31 cellular contexts compared by ENCODE assay signal in the genomic region with DNA sequence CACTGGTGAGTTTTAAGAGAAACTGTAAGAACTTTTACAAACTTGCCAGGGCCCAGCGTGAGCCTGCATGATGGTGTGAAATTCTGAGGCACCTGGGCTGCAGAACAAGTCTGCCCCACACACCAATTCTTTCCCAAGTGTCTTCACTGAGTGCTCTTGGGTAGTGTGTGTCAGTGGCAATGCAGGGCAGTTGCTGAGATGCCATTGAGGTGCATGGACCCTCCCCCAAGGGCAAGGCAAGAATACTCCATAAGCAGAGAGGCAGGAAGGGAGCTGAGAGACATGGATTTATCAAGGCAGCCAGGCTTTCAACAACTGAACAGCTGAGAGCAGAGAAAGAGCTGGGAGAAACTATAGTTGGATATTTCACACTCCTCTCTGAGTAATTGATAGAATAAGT.
"Had no signal": no experiment of that assay in that cellular context is flagged by ENCODE, and none has a peak within 500 bp of the region (broad histone marks: within the 10 kb centered on the region; RNA-seq: fewer than 3 reads in every experiment).

No MANE protein-coding gene starts in this region.

- H3K4me1 Mint-ChIP-seq: activated CD4-positive, alpha-beta T cell treated with anti-CD3 and anti-CD28 coated beads, Interleukin-2, amount 10 ng/mL, durations not matched to agents 7 days and 5 days; activated naive CD4-positive, alpha-beta T cell treated with anti-CD3 and anti-CD28 coated beads, Interleukin-2, amount 50 U/mL, for 24 hours; activated naive CD8-positive, alpha-beta T cell treated with anti-CD3 and anti-CD28 coated beads for 36 hours; activated naive CD8-positive, alpha-beta T cell treated with anti-CD3 and anti-CD28 coated beads, Interleukin-2, amount 50 U/mL, for 24 hours; activated T-helper 17 cell treated with anti-CD3 and anti-CD28 coated beads, Interleukin-2, amount 50 U/mL, for 72 hours; central memory CD8-positive, alpha-beta T cell had no signal

- H3K27ac Mint-ChIP-seq: activated CD4-positive, alpha-beta T cell treated with anti-CD3 and anti-CD28 coated beads, Interleukin-2, amount 10 ng/mL, durations not matched to agents 7 days and 5 days; activated CD8-positive, alpha-beta T cell treated with anti-CD3 and anti-CD28 coated beads for 36 hours; activated naive CD4-positive, alpha-beta T cell treated with anti-CD3 and anti-CD28 coated beads, Interleukin-2, amount 50 U/mL, for 24 hours; activated naive CD8-positive, alpha-beta T cell treated with anti-CD3 and anti-CD28 coated beads for 36 hours; activated naive CD8-positive, alpha-beta T cell treated with anti-CD3 and anti-CD28 coated beads, Interleukin-2, amount 50 U/mL, for 24 hours; activated T-helper 17 cell treated with anti-CD3 and anti-CD28 coated beads, Interleukin-2, amount 50 U/mL, for 72 hours; brain; dendritic cell treated with granulocyte-macrophage colony-stimulating factor and Interleukin-4, amounts not matched to agents 40 ng/mL and 50 ng/mL, for 4 days had no signal

- ATAC-seq: activated CD8-positive, alpha-beta T cell treated with anti-CD3 and anti-CD28 coated beads for 36 hours; activated naive CD8-positive, alpha-beta T cell treated with anti-CD3 and anti-CD28 coated beads, Interleukin-2, amount 50 U/mL, for 24 hours; activated T-cell treated with anti-CD3 and anti-CD28 coated beads, Interleukin-2, amount 50 U/mL, for 4 hours; activated T-helper 17 cell treated with anti-CD3 and anti-CD28 coated beads, Interleukin-2, amount 50 U/mL, for 72 hours; foreskin keratinocyte; gastrocnemius medialis; heart left ventricle had no signal

- H3K27me3 Mint-ChIP-seq: activated naive CD4-positive, alpha-beta T cell treated with anti-CD3 and anti-CD28 coated beads, Interleukin-2, amount 50 U/mL, for 24 hours; activated naive CD8-positive, alpha-beta T cell treated with anti-CD3 and anti-CD28 coated beads, Interleukin-2, amount 50 U/mL, for 24 hours; central memory CD8-positive, alpha-beta T cell; dendritic cell treated with granulocyte-macrophage colony-stimulating factor and Interleukin-4, amounts not matched to agents 40 ng/mL and 50 ng/mL, for 4 days had no signal

- H3K4me1 ChIP-seq: adrenal gland, ascending aorta, breast epithelium, esophagus muscularis mucosa, foreskin keratinocyte, gastrocnemius medialis, heart left ventricle had no signal

- H3K36me3 ChIP-seq: adrenal gland, ascending aorta, breast epithelium, esophagus muscularis mucosa, gastrocnemius medialis, heart left ventricle had no signal

- H3K9me3 ChIP-seq: adrenal gland, ascending aorta, breast epithelium, esophagus muscularis mucosa, gastrocnemius medialis, heart left ventricle had no signal

- H3K9me3 Mint-ChIP-seq: activated CD4-positive, alpha-beta T cell treated with anti-CD3 and anti-CD28 coated beads, Interleukin-2, amount 10 ng/mL, durations not matched to agents 7 days and 5 days; activated CD8-positive, alpha-beta T cell treated with anti-CD3 and anti-CD28 coated beads for 36 hours; activated naive CD4-positive, alpha-beta T cell treated with anti-CD3 and anti-CD28 coated beads, Interleukin-2, amount 50 U/mL, for 24 hours; activated naive CD8-positive, alpha-beta T cell treated with anti-CD3 and anti-CD28 coated beads for 36 hours; activated naive CD8-positive, alpha-beta T cell treated with anti-CD3 and anti-CD28 coated beads, Interleukin-2, amount 50 U/mL, for 24 hours; activated T-cell treated with anti-CD3 and anti-CD28 coated beads, Interleukin-2, amount 50 U/mL, for 4 hours; activated T-helper 17 cell treated with anti-CD3 and anti-CD28 coated beads, Interleukin-2, amount 50 U/mL, for 72 hours; brain; central memory CD8-positive, alpha-beta T cell; dendritic cell treated with granulocyte-macrophage colony-stimulating factor and Interleukin-4, amounts not matched to agents 40 ng/mL and 50 ng/mL, for 4 days had no signal

- H3K4me3 Mint-ChIP-seq: activated CD4-positive, alpha-beta T cell treated with anti-CD3 and anti-CD28 coated beads, Interleukin-2, amount 10 ng/mL, durations not matched to agents 7 days and 5 days; activated CD8-positive, alpha-beta T cell treated with anti-CD3 and anti-CD28 coated beads for 36 hours; activated naive CD4-positive, alpha-beta T cell treated with anti-CD3 and anti-CD28 coated beads, Interleukin-2, amount 50 U/mL, for 24 hours; activated naive CD8-positive, alpha-beta T cell treated with anti-CD3 and anti-CD28 coated beads for 36 hours; activated naive CD8-positive, alpha-beta T cell treated with anti-CD3 and anti-CD28 coated beads, Interleukin-2, amount 50 U/mL, for 24 hours; activated T-cell treated with anti-CD3 and anti-CD28 coated beads, Interleukin-2, amount 50 U/mL, for 4 hours; activated T-helper 17 cell treated with anti-CD3 and anti-CD28 coated beads, Interleukin-2, amount 50 U/mL, for 72 hours; brain; central memory CD8-positive, alpha-beta T cell; dendritic cell treated with granulocyte-macrophage colony-stimulating factor and Interleukin-4, amounts not matched to agents 40 ng/mL and 50 ng/mL, for 4 days had no signal

- H3K27me3 ChIP-seq: adrenal gland, ascending aorta, breast epithelium, dorsolateral prefrontal cortex, esophagus muscularis mucosa, foreskin keratinocyte, gastrocnemius medialis, heart left ventricle had no signal

- H3K27ac ChIP-seq: adrenal gland, ascending aorta, breast epithelium, coronary artery, dorsolateral prefrontal cortex, esophagus muscularis mucosa, foreskin keratinocyte, gastrocnemius medialis, heart left ventricle had no signal

- DNase-seq: activated CD4-positive, alpha-beta T cell treated with anti-CD3 and anti-CD28 coated beads for 1 hour; activated CD4-positive, alpha-beta T cell treated with anti-CD3 and anti-CD28 coated beads for 4 hours; activated CD4-positive, alpha-beta T cell treated with anti-CD3 and anti-CD28 coated beads, Interleukin-2, amount 10 ng/mL, durations not matched to agents 7 days and 5 days; activated CD4-positive, alpha-beta T cell treated with anti-CD3 and anti-CD28 coated beads, Interleukin-2, amount 50 U/mL, for 48 hours; activated CD8-positive, alpha-beta memory T cell treated with anti-CD3 and anti-CD28 coated beads for 24 hours; activated CD8-positive, alpha-beta T cell treated with anti-CD3 and anti-CD28 coated beads for 36 hours; activated effector memory CD4-positive, alpha-beta T cell treated with Interleukin-2 at 50 U/mL for 16 hours; activated gamma-delta T cell treated with Interleukin-2 at 50 U/mL for 16 hours; activated naive CD4-positive, alpha-beta T cell treated with Interleukin-2 at 50 U/mL for 16 hours; activated naive CD8-positive, alpha-beta T cell treated with anti-CD3 and anti-CD28 coated beads for 36 hours; activated naive CD8-positive, alpha-beta T cell treated with anti-CD3 and anti-CD28 coated beads, Interleukin-2, amount 50 U/mL, for 24 hours; activated T-cell treated with anti-CD3 and anti-CD28 coated beads, Interleukin-2, amount 50 U/mL, for 4 hours; adrenal gland; amygdala; dorsolateral prefrontal cortex; effector memory CD4-positive, alpha-beta T cell; erythroblast; foreskin keratinocyte; gastrocnemius medialis; glutamatergic neuron; heart left ventricle; T-helper 2 cell had no signal

- H3K4me3 ChIP-seq: adrenal gland, ascending aorta, breast epithelium, coronary artery, dorsolateral prefrontal cortex, esophagus muscularis mucosa, gastrocnemius medialis, heart left ventricle had no signal

- H3K36me3 Mint-ChIP-seq: activated naive CD4-positive, alpha-beta T cell treated with anti-CD3 and anti-CD28 coated beads, Interleukin-2, amount 50 U/mL, for 24 hours; activated naive CD8-positive, alpha-beta T cell treated with anti-CD3 and anti-CD28 coated beads for 36 hours; brain had no signal
